ENCODE assay signal across 1 cellular context in genomic region chr6:163409712-163410111, GRCh38.
TF ChIP-seq lines count a peak whose summit lies in the region.

No MANE protein-coding gene starts in this region.

TF ChIP-seq in HepG2, 621 proteins besides CTCF, POLR2A, EP300 and RAD21 (continued from another document and continues in another):
- TF ChIP-seq ZMYM3 (CRISPR knock-in tag; IDR thresholded peaks at IDR 0.05) (0 out of 2 replicates have a peak, but pooled peaks have one; percentile 31), MEF2D (CRISPR knock-in tag; IDR thresholded peaks at IDR 0.05) (peak; percentile 34; the same call in 1 of the 2 replicates), ZNF317 (CRISPR knock-in tag; IDR thresholded peaks at IDR 0.05) (peak; percentile 59; the same call in 1 of the 2 replicates), ZBTB7B (CRISPR knock-in tag; IDR thresholded peaks at IDR 0.05) (peak; percentile 60; the same call in 1 of the 2 replicates), GFI1 (CRISPR knock-in tag; IDR thresholded peaks at IDR 0.05; ENCODE audit: borderline replicate concordance) (peak; percentile 79), ZNF503 (CRISPR knock-in tag; IDR thresholded peaks at IDR 0.05) (0 out of 2 replicates have a peak, but pooled peaks have one; percentile 30), ZNF652 (CRISPR knock-in tag; IDR thresholded peaks at IDR 0.05; ENCODE audit: borderline replicate concordance, low read depth) (peak; percentile 71; the same call in 1 of the 2 replicates), KMT2B (CRISPR knock-in tag; IDR thresholded peaks at IDR 0.05) (peak; percentile 52; the same call in 1 of the 2 replicates), RERE (CRISPR knock-in tag; IDR thresholded peaks at IDR 0.05; ENCODE audit: low read depth) (peak; percentile 21; the same call in 1 of the 2 replicates), PHF21A (CRISPR knock-in tag; IDR thresholded peaks at IDR 0.05) (peak; percentile 54; the same call in 1 of the 2 replicates), GATAD2A (CRISPR knock-in tag; IDR thresholded peaks at IDR 0.05) (peak; percentile 29; the same call in 1 of the 2 replicates), MLXIP (CRISPR knock-in tag; IDR thresholded peaks at IDR 0.05; ENCODE audit: borderline replicate concordance) (no peak), ZNF44 (CRISPR knock-in tag; IDR thresholded peaks at IDR 0.05) (no peak), SOX13 (IDR thresholded peaks at IDR 0.05) (no peak), SOX13 (CRISPR knock-in tag; conservative IDR thresholded peaks at IDR 0.05 in 1 of 2, IDR thresholded peaks at IDR 0.05 in 1 of 2) (peak in 1 of 2 experiments; percentile 78; a peak in 2 of 4 replicates), CEBPG (CRISPR knock-in tag; IDR thresholded peaks at IDR 0.05) (peak; percentile 25), HMG20B (CRISPR knock-in tag; conservative IDR thresholded peaks at IDR 0.05) (0 out of 2 replicates have a peak, but pooled peaks have one; percentile 16), ZNF280D (CRISPR knock-in tag; IDR thresholded peaks at IDR 0.05) (peak; percentile 77; the same call in 1 of the 2 replicates), GABPB1 (CRISPR knock-in tag; IDR thresholded peaks at IDR 0.05) (peak; percentile 21; the same call in 1 of the 2 replicates), HDAC1 (CRISPR knock-in tag; IDR thresholded peaks at IDR 0.05) (peak; percentile 63), FOXP1 (IDR thresholded peaks at IDR 0.05) (no peak), FOXP1 (CRISPR knock-in tag; IDR thresholded peaks at IDR 0.05) (peak; percentile 35; the same call in 1 of the 2 replicates), SMAD1 (CRISPR knock-in tag; IDR thresholded peaks at IDR 0.05; ENCODE audit: borderline replicate concordance, low read depth) (no peak), MEIS1 (CRISPR knock-in tag; IDR thresholded peaks at IDR 0.05; ENCODE audit: borderline replicate concordance) (0 out of 2 replicates have a peak, but pooled peaks have one; percentile 22), POLR2G (IDR thresholded peaks at IDR 0.05; ENCODE audit: low read depth, low read length) (peak; percentile 63), ZNF577 (CRISPR knock-in tag; IDR thresholded peaks at IDR 0.05; ENCODE audit: borderline replicate concordance, low read depth) (no peak), HNF1A (IDR thresholded peaks at IDR 0.05; ENCODE audit: low read depth) (no peak), HNF1A (CRISPR knock-in tag; IDR thresholded peaks at IDR 0.05; ENCODE audit: borderline replicate concordance) (peak; percentile 32; the same call in 1 of the 2 replicates), ZNF644 (CRISPR knock-in tag; IDR thresholded peaks at IDR 0.05; ENCODE audit: low read depth) (peak; percentile 61; the same call in 1 of the 2 replicates), HNF1B (CRISPR knock-in tag; IDR thresholded peaks at IDR 0.05) (0 out of 2 replicates have a peak, but pooled peaks have one; percentile 28), SRF (IDR thresholded peaks at IDR 0.05; ENCODE audit: low read depth, low read length) (no peak), ARID5B (CRISPR knock-in tag; IDR thresholded peaks at IDR 0.05) (peak; percentile 55)
